ENCODE assay signal across 6 cellular contexts in genomic region chr17:28900986-28901726, GRCh38. TPM values are rescaled to one million over a fixed set of nuclear protein-coding genes. Genes with fewer than 3 reads are reported as not detected.
DNase-seq lines count a peak whose midpoint lies in the region; ATAC-seq and TF ChIP-seq lines count a peak whose summit lies in the region.
"Had no signal": no experiment of that assay in that cellular context is flagged by ENCODE, and none has a peak within 500 bp of the region (broad histone marks: within the 10 kb centered on the region; RNA-seq: fewer than 3 reads in every experiment).

No MANE protein-coding gene starts in this region.

- no peak for ATAC-seq in IMR-90 (ENCODE audit: low read depth)
- ATAC-seq in foreskin keratinocyte = no peak
- no peak for ATAC-seq in GM19023 (IDR thresholded peaks at IDR 0.05; ENCODE audit: unreplicated experiment)

- no peak overlapping the region for H3K56ac ChIP-seq in IMR-90 (ENCODE audit: extremely low read depth, insufficient read depth, low read length)

- no peak for TF ChIP-seq RAD21 in IMR-90 (IDR thresholded peaks at IDR 0.05; ENCODE audit: low read length)

- H3K36me3 ChIP-seq in IMR-90 (ENCODE audit: control insufficient read depth, insufficient read depth, low read length) = peaks cover 4% of the 10 kb centered on the region; the same call in 1 of the 2 replicates
- peaks cover 32% of the 10 kb centered on the region for H3K36me3 ChIP-seq in neutrophil

- H3K4me3 Mint-ChIP-seq in activated naive CD8-positive, alpha-beta T cell treated with anti-CD3 and anti-CD28 coated beads for 36 hours = peak overlapping the region; percentile 96

- 93% methylated on average over 11 of the region's 24 CpGs; no CpG with 5 or more reads in 1 of the 2 experiments for WGBS in IMR-90 (ENCODE audit: extremely low coverage in 2 of 2, insufficient read length in 1 of 2), 2 experiments

- no peak overlapping the region for H4K5ac ChIP-seq in IMR-90 (ENCODE audit: low read depth, low read length)

- CTCF ChIA-PET in IMR-90 (lab: Yijun Ruan, JAX) = no interaction called here

- in situ Hi-C loops in IMR-90 (cut with MboI; ENCODE audit: low sequenced_read_pairs) = no loop called here

- TF ChIP-seq CTCF in IMR-90 (conservative IDR thresholded peaks at IDR 0.05; ENCODE audit: low read depth, low read length) (no peak), neutrophil (IDR thresholded peaks at IDR 0.05) (no peak), foreskin keratinocyte (conservative IDR thresholded peaks at IDR 0.05) (no peak)

- BruUV-seq in IMR-90 (replicated peaks; lab: Mats Ljungman, UMichigan) = no TSS peak

- H2BK20ac ChIP-seq in IMR-90 (ENCODE audit: low read depth, low read length) = no peak overlapping the region

- no peak overlapping the region for H3K27ac ChIP-seq in IMR-90 (ENCODE audit: insufficient read depth, low read length)
- peak overlapping the region; percentile 94 for H3K27ac ChIP-seq in neutrophil
- H3K27ac ChIP-seq in foreskin keratinocyte = no peak overlapping the region

- no peak overlapping the region for H2BK120ac ChIP-seq in IMR-90 (ENCODE audit: low read depth, low read length)

- peaks cover 7 to 39% of the 10 kb centered on the region in 2 experiments; a peak in 3 of 4 replicates for H3K79me1 ChIP-seq in IMR-90 (ENCODE audit: low read depth in 1 of 2, low read length in 2 of 2)

- peaks cover 19% of the 10 kb centered on the region; the same call in 1 of the 2 replicates for H4K20me1 ChIP-seq in IMR-90 (ENCODE audit: insufficient read depth, low read length)

- H3K4me1 Mint-ChIP-seq in activated naive CD8-positive, alpha-beta T cell treated with anti-CD3 and anti-CD28 coated beads for 36 hours = peaks cover 40% of the 10 kb centered on the region

- H3K14ac ChIP-seq in IMR-90 (replicated peaks; ENCODE audit: low read depth, low read length) = no peak overlapping the region

- H3K27me3 ChIP-seq in IMR-90 (ENCODE audit: control insufficient read depth, insufficient read depth, low read length) = no peaks in the 10 kb centered on the region
- H3K27me3 ChIP-seq in neutrophil = no peaks in the 10 kb centered on the region
- H3K27me3 ChIP-seq in foreskin keratinocyte = no peaks in the 10 kb centered on the region

- no peak for TF ChIP-seq POLR2A in IMR-90 (IDR thresholded peaks at IDR 0.05; ENCODE audit: low read depth, low read length)

- H2AK5ac ChIP-seq in IMR-90 (ENCODE audit: low read depth, low read length) = peak overlapping the region; percentile 32; the same call in 1 of the 2 replicates

- H3K36me3 Mint-ChIP-seq in activated naive CD8-positive, alpha-beta T cell treated with anti-CD3 and anti-CD28 coated beads for 36 hours = peaks cover 39% of the 10 kb centered on the region

- H4K91ac ChIP-seq in IMR-90 (ENCODE audit: insufficient read depth, low read depth, low read length) = no peak overlapping the region

- no peak overlapping the region for H3K18ac ChIP-seq in IMR-90 (ENCODE audit: low read depth, low read length)

- no peak overlapping the region for H2AFZ ChIP-seq in IMR-90 (replicated peaks; ENCODE audit: low read length, poor library complexity)

- no peak overlapping the region for H3K4ac ChIP-seq in IMR-90 (ENCODE audit: low read depth, low read length)

- H3K9me3 ChIP-seq in IMR-90 (ENCODE audit: control insufficient read depth, insufficient read depth, low read length) (no peaks in the 10 kb centered on the region), neutrophil (no peaks in the 10 kb centered on the region)

- H3K9ac ChIP-seq in IMR-90 (ENCODE audit: low read depth, low read length) = no peak overlapping the region

- peaks cover 16% of the 10 kb centered on the region for H3K9me1 ChIP-seq in IMR-90 (ENCODE audit: insufficient read depth, low read length)

- no peak overlapping the region for H4K8ac ChIP-seq in IMR-90 (ENCODE audit: low read depth in 2 of 2, low read length in 2 of 2)

- H3K9me3 Mint-ChIP-seq in activated naive CD8-positive, alpha-beta T cell treated with anti-CD3 and anti-CD28 coated beads for 36 hours = no peaks in the 10 kb centered on the region
- H3K9me3 Mint-ChIP-seq: HFFc6 had no signal

- intact Hi-C loops in IMR-90 (cut with micrococcal nuclease) = no loop called here

- H2BK15ac ChIP-seq in IMR-90 (ENCODE audit: low read depth, low read length) = no peak overlapping the region

- DNase-seq in IMR-90 (no peak), foreskin keratinocyte (no peak)
- DNase-seq in activated naive CD8-positive, alpha-beta T cell treated with anti-CD3 and anti-CD28 coated beads for 36 hours = no peak
- DNase-seq: HFFc6 had no signal

- H2BK5ac ChIP-seq in IMR-90 (ENCODE audit: low read depth, low read length, poor library complexity, severe bottlenecking) = no peak overlapping the region

- POLR2A ChIA-PET in IMR-90 (lab: Charles Lee; ENCODE audit: unreplicated experiment) = no interaction called here

- dilution Hi-C loops in IMR-90 (cut with HindIII; ENCODE audit: low sequenced_read_pairs, unreplicated experiment) = no loop called here

- no peak overlapping the region for H3K4me3 ChIP-seq in IMR-90 (ENCODE audit: insufficient read depth, low read depth, low read length)
- peak overlapping the region; percentile 84 to 85 for H3K4me3 ChIP-seq in neutrophil (ENCODE audit: low read depth in 1 of 2, low read length in 1 of 2)

- H3K27me3 Mint-ChIP-seq in activated naive CD8-positive, alpha-beta T cell treated with anti-CD3 and anti-CD28 coated beads for 36 hours = no peaks in the 10 kb centered on the region

- peak overlapping the region; percentile 71; the same call in 1 of the 2 replicates for H3K23ac ChIP-seq in IMR-90 (ENCODE audit: low read depth, low read length)

- no peak overlapping the region for H2AK9ac ChIP-seq in IMR-90 (replicated peaks; ENCODE audit: low read depth, low read length, poor library complexity)

- H3K4me2 ChIP-seq in IMR-90 (ENCODE audit: low read depth, low read length) = peak overlapping the region; percentile 11; the same call in 1 of the 2 replicates

- no peak overlapping the region for H3K27ac Mint-ChIP-seq in activated naive CD8-positive, alpha-beta T cell treated with anti-CD3 and anti-CD28 coated beads for 36 hours

- H3K4me1 ChIP-seq in IMR-90 (ENCODE audit: control insufficient read depth, insufficient read depth, low read length) = peaks cover 8% of the 10 kb centered on the region
- peaks cover 53 to 58% of the 10 kb centered on the region in 2 experiments for H3K4me1 ChIP-seq in neutrophil (ENCODE audit: control insufficient read depth in 1 of 2, insufficient read depth in 1 of 2, low read depth in 1 of 2, low read length in 1 of 2)
- peaks cover 13% of the 10 kb centered on the region for H3K4me1 ChIP-seq in foreskin keratinocyte

TF ChIP-seq in IMR-90, 13 proteins besides CTCF, POLR2A, EP300 and RAD21 (continues in another document):
- TF ChIP-seq USF2 (IDR thresholded peaks at IDR 0.05; ENCODE audit: low read depth, low read length) (no peak), CEBPB (IDR thresholded peaks at IDR 0.05; ENCODE audit: low read depth, low read length) (no peak), FOS (IDR thresholded peaks at IDR 0.05; ENCODE audit: low read depth, low read length) (no peak), BHLHE40 (IDR thresholded peaks at IDR 0.05; ENCODE audit: low read depth, low read length) (no peak), SMC3 (IDR thresholded peaks at IDR 0.05; ENCODE audit: low read depth, low read length) (no peak)

RNA-seq across cellular contexts. Expression of gene DHRS13, which starts 1.7 kb away (rescaled TPM):
- total RNA-seq in IMR-90 (2012; rRNA removed) (2.7 and 2.8 TPM in 2 replicates), foreskin keratinocyte (8.0 and 10.9 TPM in 2 replicates)
- polyA plus RNA-seq in IMR-90 (2012; rRNA removed) (3.9 and 4.1 TPM in 2 replicates), foreskin keratinocyte (8.0 and 11.5 TPM in 2 replicates)
- polyA plus RNA-seq in IMR-90 (2012; cell fraction: cytosol; rRNA removed) = 3.7 and 5.3 TPM in 2 replicates
- polyA plus RNA-seq in IMR-90 (2012; cell fraction: nucleus; rRNA removed; ENCODE audit: low replicate concordance) = 3.0 and 3.2 TPM in 2 replicates
- 10 to 100 TPM; 31.8 to 34.1 TPM for total RNA-seq in activated naive CD8-positive, alpha-beta T cell treated with anti-CD3 and anti-CD28 coated beads for 36 hours

RNA-seq across cellular contexts. Expression of gene FLOT2, which starts 3.6 kb away (rescaled TPM):
- total RNA-seq in IMR-90 (2012; rRNA removed) (19.7 and 31.1 TPM in 2 replicates), foreskin keratinocyte (81.8 and 83.2 TPM in 2 replicates)
- polyA plus RNA-seq in IMR-90 (2012; rRNA removed) (60.1 and 67.9 TPM in 2 replicates), foreskin keratinocyte (69.1 and 71.9 TPM in 2 replicates)
- polyA plus RNA-seq in IMR-90 (2012; cell fraction: cytosol; rRNA removed) = 52.9 and 71.4 TPM in 2 replicates
- 61.2 and 61.8 TPM in 2 replicates for polyA plus RNA-seq in IMR-90 (2012; cell fraction: nucleus; rRNA removed; ENCODE audit: low replicate concordance)
- total RNA-seq in activated naive CD8-positive, alpha-beta T cell treated with anti-CD3 and anti-CD28 coated beads for 36 hours = 10 to 100 TPM; 56.2 to 65.2 TPM

RNA-seq across cellular contexts. Expression of gene ERAL1, which starts 46.3 kb away (rescaled TPM):
- total RNA-seq in IMR-90 (2012; rRNA removed) (25.8 and 34.1 TPM in 2 replicates), foreskin keratinocyte (34.8 and 44.4 TPM in 2 replicates)
- polyA plus RNA-seq in IMR-90 (2012; rRNA removed) (62.3 and 71.3 TPM in 2 replicates), foreskin keratinocyte (65.8 and 72.8 TPM in 2 replicates)
- 66.0 and 115 TPM in 2 replicates for polyA plus RNA-seq in IMR-90 (2012; cell fraction: cytosol; rRNA removed)
- polyA plus RNA-seq in IMR-90 (2012; cell fraction: nucleus; rRNA removed; ENCODE audit: low replicate concordance) = 53.6 and 107 TPM in 2 replicates
- 10 to 100 TPM; 77.6 to 80.4 TPM for total RNA-seq in activated naive CD8-positive, alpha-beta T cell treated with anti-CD3 and anti-CD28 coated beads for 36 hours

RNA-seq across cellular contexts. Expression of gene PHF12, which starts 50.2 kb away (rescaled TPM):
- 25.6 and 26.7 TPM in 2 replicates for total RNA-seq in IMR-90 (2012; rRNA removed)
- polyA plus RNA-seq in IMR-90 (2012; rRNA removed) = 24.4 and 28.9 TPM in 2 replicates
- polyA plus RNA-seq in IMR-90 (2012; cell fraction: cytosol; rRNA removed) = 27.1 and 31.6 TPM in 2 replicates
- 46.7 and 79.8 TPM in 2 replicates for polyA plus RNA-seq in IMR-90 (2012; cell fraction: nucleus; rRNA removed; ENCODE audit: low replicate concordance)
- total RNA-seq in activated naive CD8-positive, alpha-beta T cell treated with anti-CD3 and anti-CD28 coated beads for 36 hours = 10 to 100 TPM; 41.4 to 45.7 TPM
- 19.4 and 23.5 TPM in 2 replicates for total RNA-seq in foreskin keratinocyte
- polyA plus RNA-seq in foreskin keratinocyte = 9.7 and 12.0 TPM in 2 replicates

RNA-seq across cellular contexts. Expression of gene FAM222B, which starts 58.6 kb away (rescaled TPM):
- total RNA-seq in IMR-90 (2012; rRNA removed) (2.2 and 2.5 TPM in 2 replicates), foreskin keratinocyte (16.3 and 17.9 TPM in 2 replicates)
- polyA plus RNA-seq in IMR-90 (2012; rRNA removed) (10.8 and 11.4 TPM in 2 replicates), foreskin keratinocyte (9.8 and 10.8 TPM in 2 replicates)
- 9.8 and 15.2 TPM in 2 replicates for polyA plus RNA-seq in IMR-90 (2012; cell fraction: cytosol; rRNA removed)
- 26.2 and 26.3 TPM in 2 replicates for polyA plus RNA-seq in IMR-90 (2012; cell fraction: nucleus; rRNA removed; ENCODE audit: low replicate concordance)
- 10 to 100 TPM; 13.9 to 14.2 TPM for total RNA-seq in activated naive CD8-positive, alpha-beta T cell treated with anti-CD3 and anti-CD28 coated beads for 36 hours
